12 cellular contexts compared by ENCODE assay signal in the genomic region with DNA sequence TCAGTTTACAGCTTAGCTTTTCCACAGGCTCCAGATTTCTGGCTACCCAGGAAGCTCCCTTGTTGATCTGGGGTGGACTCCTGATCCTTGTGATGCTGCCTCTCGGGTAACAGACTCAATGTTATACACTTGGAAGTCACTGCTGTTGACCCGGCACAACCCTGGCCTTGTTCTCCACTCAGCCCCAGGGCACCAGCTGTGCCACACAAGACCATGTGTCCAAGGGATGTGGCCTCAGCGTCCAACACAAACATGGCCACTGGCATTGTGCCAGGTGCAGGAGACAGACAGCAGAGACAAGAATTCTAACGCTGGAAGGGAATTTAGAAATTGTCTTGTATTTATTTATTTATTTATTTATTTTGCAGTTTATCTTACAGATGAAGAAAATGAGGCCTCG. TPM values are rescaled to one million over a fixed set of nuclear protein-coding genes. Genes with fewer than 3 reads are reported as not detected.
DNase-seq lines count a peak whose midpoint lies in the region; ATAC-seq and TF ChIP-seq lines count a peak whose summit lies in the region.
"Had no signal": no experiment of that assay in that cellular context is flagged by ENCODE, and none has a peak within 500 bp of the region (broad histone marks: within the 10 kb centered on the region; RNA-seq: fewer than 3 reads in every experiment).

No MANE protein-coding gene starts in this region.

- peak overlapping the region; percentile 41 for H3K27ac ChIP-seq in substantia nigra (ENCODE audit: low read depth, low read length, poor library complexity, severe bottlenecking)
- H3K27ac ChIP-seq in prostate gland = no peak overlapping the region

- H3K4me3 ChIP-seq in prostate gland = no peak overlapping the region

- WGBS in prostate gland = 57% methylated on average over 5 of the region's 5 CpGs

- no peak for TF ChIP-seq POLR2A in prostate gland (IDR thresholded peaks at IDR 0.05)

- peak overlapping the region in 4 of 5 experiments; percentile 38 to 95 (median 64) for H3K27ac Mint-ChIP-seq in brain
- H3K27ac Mint-ChIP-seq: activated naive CD8-positive, alpha-beta T cell treated with anti-CD3 and anti-CD28 coated beads, Interleukin-2, amount 10 ng/mL, durations not matched to agents 7 days and 5 days; WTC11 had no signal

- peaks cover 0 to 11% (median 0%) of the 10 kb centered on the region in 5 experiments for H3K9me3 Mint-ChIP-seq in brain
- H3K9me3 Mint-ChIP-seq: activated naive CD8-positive, alpha-beta T cell treated with anti-CD3 and anti-CD28 coated beads, Interleukin-2, amount 10 ng/mL, durations not matched to agents 7 days and 5 days had no signal

- TF ChIP-seq CTCF in brain (conservative IDR thresholded peaks at IDR 0.05) = no peak
- TF ChIP-seq CTCF in prostate gland (IDR thresholded peaks at IDR 0.05) = no peak

- H3K4me1 Mint-ChIP-seq in brain = peaks cover 37% of the 10 kb centered on the region
- H3K4me1 Mint-ChIP-seq: activated naive CD8-positive, alpha-beta T cell treated with anti-CD3 and anti-CD28 coated beads, Interleukin-2, amount 10 ng/mL, durations not matched to agents 7 days and 5 days; WTC11 had no signal

- H3K9me3 ChIP-seq in prostate gland = no peaks in the 10 kb centered on the region

- no peak for ATAC-seq in HG03175 (IDR thresholded peaks at IDR 0.05; ENCODE audit: unreplicated experiment)
- ATAC-seq in HG02678 (IDR thresholded peaks at IDR 0.05; ENCODE audit: unreplicated experiment) = no peak
- ATAC-seq: WTC11 had no signal

- no peaks in the 10 kb centered on the region for H3K27me3 ChIP-seq in prostate gland (replicated peaks; ENCODE audit: insufficient read depth)

- no peaks in the 10 kb centered on the region for H3K36me3 Mint-ChIP-seq in brain
- H3K36me3 Mint-ChIP-seq: activated naive CD8-positive, alpha-beta T cell treated with anti-CD3 and anti-CD28 coated beads, Interleukin-2, amount 10 ng/mL, durations not matched to agents 7 days and 5 days; WTC11 had no signal

- H3K4me1 ChIP-seq in prostate gland (replicated peaks) = no peaks in the 10 kb centered on the region

- no peaks in the 10 kb centered on the region for H3K36me3 ChIP-seq in prostate gland

- H3K4me3 Mint-ChIP-seq in brain = no peak overlapping the region
- H3K4me3 Mint-ChIP-seq: activated naive CD8-positive, alpha-beta T cell treated with anti-CD3 and anti-CD28 coated beads, Interleukin-2, amount 10 ng/mL, durations not matched to agents 7 days and 5 days; WTC11 had no signal

- intact Hi-C loops in prostate gland (cut with DNase I) = no loop called here

- peaks cover 3% of the 10 kb centered on the region for H3K27me3 Mint-ChIP-seq in brain

- peak; percentile 89 for DNase-seq in NCI-H2196 (lab: John Stamatoyannopoulos, UW; ENCODE audit: unreplicated experiment)
- peak; percentile 54 to 75 for DNase-seq in hippocampal formation (lab: John Stamatoyannopoulos, UW)
- DNase-seq in substantia nigra (lab: John Stamatoyannopoulos, UW) = peak in 47 of 49 donors; percentile 6 to 81 (median 60)
- no peak for DNase-seq in prostate gland (ENCODE audit: low spot score)
- DNase-seq in CD1c-positive myeloid dendritic cell (ENCODE audit: extremely low spot score) = no peak
- DNase-seq: activated naive CD8-positive, alpha-beta T cell treated with anti-CD3 and anti-CD28 coated beads, Interleukin-2, amount 10 ng/mL, durations not matched to agents 7 days and 5 days; GDM1; NK-92 treated with Interleukin-12 subunit alpha and Interleukin-12 subunit beta, amount 100 ng/mL, for 24 hours had no signal

RNA-seq across cellular contexts. Expression of a gene that starts 39.0 kb away (rescaled TPM):
- 35.5 TPM for polyA plus RNA-seq in brain (ENCODE audit: insufficient read depth, low read depth, low replicate concordance)
- 10 to 100 TPM; 39.1 to 67.0 TPM for total RNA-seq in prostate gland

RNA-seq across cellular contexts. Expression of a gene that starts 54.7 kb away (rescaled TPM):
- 28.7 TPM for polyA plus RNA-seq in brain (ENCODE audit: insufficient read depth, low read depth, low replicate concordance)
- total RNA-seq in prostate gland = 10 to 100 TPM in 1 of 2 donors, 1 to 10 TPM in 1; 7.7 to 86.9 TPM

Comparison
In these comparisons a context has a peak if more than half of its experiments do, and no peak if none do; other contexts are left out.
1. DNase-seq: peak in NCI-H2196 (single experiment), hippocampal formation (2 of 2) and substantia nigra (47 of 49); none in prostate gland (single experiment) and CD1c-positive myeloid dendritic cell (single experiment).